ENCODE assay signal across 23 cellular contexts in genomic region chr4:169064281-169064680, GRCh38.
"Had no signal": no experiment of that assay in that cellular context is flagged by ENCODE, and none has a peak within 500 bp of the region (broad histone marks: within the 10 kb centered on the region; RNA-seq: fewer than 3 reads in every experiment).

No MANE protein-coding gene starts in this region.

- H3K27ac ChIP-seq: left lung, neural progenitor cell, testis had no signal

- H3K9ac ChIP-seq: neural progenitor cell had no signal

- ATAC-seq: activated CD8-positive, alpha-beta memory T cell treated with anti-CD3 and anti-CD28 coated beads, Interleukin-2, amount 10 ng/mL, durations not matched to agents 7 days and 5 days; left lung; mucosa of descending colon; right cardiac atrium; T-cell had no signal

- H3K27me3 ChIP-seq: left lung, neural progenitor cell, testis had no signal

- H3K4me1 ChIP-seq: neural progenitor cell had no signal

- DNase-seq: activated CD4-positive, alpha-beta memory T cell treated with anti-CD3 and anti-CD28 coated beads, Interleukin-2, amount 10 ng/mL, durations not matched to agents 7 days and 5 days; activated CD4-positive, alpha-beta T cell treated with anti-CD3 and anti-CD28 coated beads for 48 hours; activated CD4-positive, CD25-positive, alpha-beta regulatory T cell; activated CD8-positive, alpha-beta memory T cell treated with anti-CD3 and anti-CD28 coated beads, Interleukin-2, amount 10 ng/mL, durations not matched to agents 7 days and 5 days; activated naive CD4-positive, alpha-beta T cell treated with anti-CD3 and anti-CD28 coated beads for 36 hours; anterior cingulate cortex; central memory CD4-positive, alpha-beta T cell; endodermal cell; foreskin melanocyte; hypothalamus; kidney; left lung; mucosa of descending colon; naive B cell; right cardiac atrium; small intestine; stimulated activated CD4-positive, alpha-beta T cell treated with anti-CD3 and anti-CD28 coated beads, Interleukin-15, amount 100 ng/mL, for 24 hours; stimulated activated CD4-positive, alpha-beta T cell treated with anti-CD3 and anti-CD28 coated beads, Interleukin-2, amount 100 ng/mL, for 48 hours; T-cell; T-helper 9 cell; testis had no signal

- FAIRE-seq: colon, kidney, small intestine had no signal

- H3K9me3 ChIP-seq: left lung, mucosa of descending colon, testis had no signal

- H3K4me3 ChIP-seq: left lung, mucosa of descending colon, neural progenitor cell, testis had no signal

- H3K36me3 ChIP-seq: left lung, neural progenitor cell had no signal

- H3K4me2 ChIP-seq: neural progenitor cell had no signal
